Comparison of ENCODE assay signal across 18 cellular contexts in the genomic region with DNA sequence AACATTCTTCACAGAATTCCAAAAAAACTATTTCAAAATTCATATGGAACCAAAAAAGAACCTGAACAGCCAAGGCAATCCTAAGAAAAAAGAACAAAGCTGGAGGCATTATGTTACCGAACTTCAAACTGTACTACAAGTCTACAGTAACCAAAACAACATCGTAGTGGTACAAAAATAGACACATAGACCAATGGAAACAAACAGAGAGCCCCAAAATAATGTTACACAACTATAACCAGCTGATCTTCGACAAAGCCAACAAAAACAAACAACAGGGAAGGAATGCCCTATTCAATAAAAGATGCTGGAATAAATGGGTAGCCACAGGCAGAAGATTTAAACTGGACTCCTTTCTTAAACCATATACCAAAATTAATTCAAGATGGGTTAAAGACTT.
DNase-seq lines count a peak whose midpoint lies in the region; ATAC-seq and TF ChIP-seq lines count a peak whose summit lies in the region.
"Had no signal": no experiment of that assay in that cellular context is flagged by ENCODE, and none has a peak within 500 bp of the region (broad histone marks: within the 10 kb centered on the region; RNA-seq: fewer than 3 reads in every experiment).

No MANE protein-coding gene starts in this region.

- DNase-seq in adipocyte (ENCODE audit: low read depth) = peak; percentile 64
- DNase-seq in choroid plexus epithelial cell (ENCODE audit: low read depth) = peak; percentile 61
- peak; percentile 13 for DNase-seq in fibroblast of the conjunctiva (ENCODE audit: low read depth)
- peak; percentile 3 for DNase-seq in stromal cell of bone marrow (ENCODE audit: low read depth)
- DNase-seq in activated T-cell treated with anti-CD3 and anti-CD28 coated beads, Interleukin-2, amount 50 U/mL, for 48 hours = no peak
- no peak for DNase-seq in activated naive CD8-positive, alpha-beta T cell treated with anti-CD3 and anti-CD28 coated beads, Interleukin-2, amount 50 U/mL, for 24 hours
- DNase-seq in GF-D8 (lab: John Stamatoyannopoulos, UW) = no peak
- DNase-seq: CD8-positive, alpha-beta T cell; COR-L47; DMS153; DMS79 treated with DMSO at 0.1 percent for 48 hours; EL; GDM1; HCEC 1CT; HFFc6 had no signal

- H3K9ac ChIP-seq in adipocyte (ENCODE audit: low read length) = no peak overlapping the region

- no peaks in the 10 kb centered on the region for H3K4me1 ChIP-seq in adipocyte (ENCODE audit: control insufficient read depth, insufficient read depth, low read length)
- H3K4me1 ChIP-seq: A549 had no signal

- H3K4me3 Mint-ChIP-seq in activated naive CD8-positive, alpha-beta T cell treated with anti-CD3 and anti-CD28 coated beads, Interleukin-2, amount 50 U/mL, for 24 hours = no peak overlapping the region
- H3K4me3 Mint-ChIP-seq: CD14-positive monocyte; CD8-positive, alpha-beta T cell; HFFc6 had no signal

- no peaks in the 10 kb centered on the region for H3K27me3 ChIP-seq in adipocyte (replicated peaks; ENCODE audit: control insufficient read depth, insufficient read depth, low read length)

- H3K36me3 ChIP-seq in adipocyte (ENCODE audit: control insufficient read depth, insufficient read depth, low read length, severe bottlenecking) = no peaks in the 10 kb centered on the region

- H3K4me3 ChIP-seq in adipocyte (ENCODE audit: low read length) = no peak overlapping the region
- H3K4me3 ChIP-seq in choroid plexus epithelial cell (ENCODE audit: low read depth, low read length) = no peak overlapping the region
- H3K4me3 ChIP-seq: A549 had no signal

- TF ChIP-seq CTCF in choroid plexus epithelial cell (conservative IDR thresholded peaks at IDR 0.05; ENCODE audit: low read depth, low read length) = no peak

- no peak for ATAC-seq in activated naive CD8-positive, alpha-beta T cell treated with anti-CD3 and anti-CD28 coated beads, Interleukin-2, amount 50 U/mL, for 24 hours
- ATAC-seq: A549; CD8-positive, alpha-beta T cell; HepG2 had no signal

- peaks cover 18% of the 10 kb centered on the region for H3K9me3 Mint-ChIP-seq in activated naive CD8-positive, alpha-beta T cell treated with anti-CD3 and anti-CD28 coated beads, Interleukin-2, amount 50 U/mL, for 24 hours

- no peaks in the 10 kb centered on the region for H3K36me3 Mint-ChIP-seq in activated naive CD8-positive, alpha-beta T cell treated with anti-CD3 and anti-CD28 coated beads, Interleukin-2, amount 50 U/mL, for 24 hours (ENCODE audit: low read depth)
- H3K36me3 Mint-ChIP-seq: CD14-positive monocyte; CD8-positive, alpha-beta T cell had no signal

- no peak overlapping the region for H3K27ac Mint-ChIP-seq in activated naive CD8-positive, alpha-beta T cell treated with anti-CD3 and anti-CD28 coated beads, Interleukin-2, amount 50 U/mL, for 24 hours
- H3K27ac Mint-ChIP-seq: CD14-positive monocyte; CD8-positive, alpha-beta T cell; HFFc6 had no signal

- no peaks in the 10 kb centered on the region for H3K27me3 Mint-ChIP-seq in activated naive CD8-positive, alpha-beta T cell treated with anti-CD3 and anti-CD28 coated beads, Interleukin-2, amount 50 U/mL, for 24 hours

- no peaks in the 10 kb centered on the region for H3K9me3 ChIP-seq in adipocyte (ENCODE audit: control insufficient read depth, low read length)
- H3K9me3 ChIP-seq: A549 had no signal

- H3K4me1 Mint-ChIP-seq in activated naive CD8-positive, alpha-beta T cell treated with anti-CD3 and anti-CD28 coated beads, Interleukin-2, amount 50 U/mL, for 24 hours = no peaks in the 10 kb centered on the region
- H3K4me1 Mint-ChIP-seq: CD14-positive monocyte had no signal

Comparison
In these comparisons a context has a peak if more than half of its experiments do, and no peak if none do; other contexts are left out.
1. DNase-seq: peak in adipocyte (single experiment), choroid plexus epithelial cell (single experiment), fibroblast of the conjunctiva (single experiment) and stromal cell of bone marrow (single experiment); none in activated T-cell treated with anti-CD3 and anti-CD28 coated beads, Interleukin-2, amount 50 U/mL, for 48 hours (0 of 2), activated naive CD8-positive, alpha-beta T cell treated with anti-CD3 and anti-CD28 coated beads, Interleukin-2, amount 50 U/mL, for 24 hours (single experiment) and GF-D8 (single experiment).